ENCODE assay signal across 19 cellular contexts in genomic region chr9:95938724-95939123, GRCh38.
A peak's percentile ranks its signal among the peaks of the same experiment; 100 is the strongest.
DNase-seq lines count a peak whose midpoint lies in the region; ATAC-seq and TF ChIP-seq lines count a peak whose summit lies in the region.
"Had no signal": no experiment of that assay in that cellular context is flagged by ENCODE, and none has a peak within 500 bp of the region (broad histone marks: within the 10 kb centered on the region; RNA-seq: fewer than 3 reads in every experiment).

No MANE protein-coding gene starts in this region.

- H3K36me3 Mint-ChIP-seq in type B pancreatic cell = peaks cover 80% of the 10 kb centered on the region

- H3K27ac ChIP-seq in left ventricle myocardium inferior (replicated peaks) (no peak overlapping the region), RWPE1 (no peak overlapping the region), uterus (no peak overlapping the region)
- H3K27ac ChIP-seq: SJSA1 had no signal

- POLR2A ChIA-PET in RWPE1 (lab: Yijun Ruan, JAX; ENCODE audit: low non-redundant PET) = no interaction called here

- TF ChIP-seq CTCF in left ventricle myocardium inferior (IDR thresholded peaks at IDR 0.05; ENCODE audit: borderline replicate concordance) = peak; percentile 35
- TF ChIP-seq CTCF in RWPE1 (conservative IDR thresholded peaks at IDR 0.05; ENCODE audit: low read depth) = peak; percentile 34; the same call in 1 of the 2 replicates
- peak; percentile 3 for TF ChIP-seq CTCF in fibroblast of villous mesenchyme (IDR thresholded peaks at IDR 0.05; ENCODE audit: insufficient read depth, low read depth, low read length)
- TF ChIP-seq CTCF in type B pancreatic cell (conservative IDR thresholded peaks at IDR 0.05) = peak; percentile 52
- TF ChIP-seq CTCF in uterus (IDR thresholded peaks at IDR 0.05) = no peak

- CTCF ChIA-PET in RWPE1 (lab: Yijun Ruan, JAX) = interaction anchor here (0.6 kb wide), 1 partner anchor 82 kb away, joined by 5 read pairs; no protein-coding TSS in a partner anchor

- no peaks in the 10 kb centered on the region for H3K4me1 Mint-ChIP-seq in type B pancreatic cell (ENCODE audit: unreplicated experiment)

- intact Hi-C loops in left ventricle myocardium inferior (cut with micrococcal nuclease) (no loop called here), left ventricle myocardium superior (cut with micrococcal nuclease) (no loop called here), uterus (cut with DNase I; ENCODE audit: low total_unique reads) (no loop called here)

- peaks cover 13% of the 10 kb centered on the region for H3K9me3 Mint-ChIP-seq in type B pancreatic cell
- H3K9me3 Mint-ChIP-seq: GM23338 had no signal

- H3K4me1 ChIP-seq in left ventricle myocardium inferior = no peaks in the 10 kb centered on the region
- no peaks in the 10 kb centered on the region for H3K4me1 ChIP-seq in uterus

- no peaks in the 10 kb centered on the region for H3K27me3 Mint-ChIP-seq in type B pancreatic cell

- H3K27ac Mint-ChIP-seq in type B pancreatic cell = no peak overlapping the region

- no peak for DNase-seq in left ventricle myocardium inferior
- DNase-seq in left ventricle myocardium superior = no peak
- no peak for DNase-seq in RWPE1 (ENCODE audit: low spot score)
- no peak for DNase-seq in fibroblast of villous mesenchyme (ENCODE audit: low read depth)
- no peak for DNase-seq in type B pancreatic cell (ENCODE audit: extremely low spot score, unreplicated experiment)
- DNase-seq in uterus = no peak
- no peak for DNase-seq in occipital lobe (lab: John Stamatoyannopoulos, UW)
- no peak for DNase-seq in NCI-H2029 treated with DMSO at 0.1 percent for 48 hours (lab: John Stamatoyannopoulos, UW)
- DNase-seq: C1 segment of cervical spinal cord, DMS79 treated with DMSO at 0.1 percent for 48 hours, IMR-90, Karpas-422, MM.1S, NCI-H1105, NCI-H1694 treated with DMSO at 0.1 percent for 48 hours, NCI-H345, NCI-H526 had no signal

- no peak for ATAC-seq in left ventricle myocardium superior
- ATAC-seq: GM23338 had no signal

- H3K27me3 ChIP-seq in left ventricle myocardium inferior (ENCODE audit: low read depth) = no peaks in the 10 kb centered on the region
- H3K27me3 ChIP-seq in uterus = no peaks in the 10 kb centered on the region
- H3K27me3 ChIP-seq: SJSA1 had no signal

- H3K4me3 ChIP-seq in left ventricle myocardium inferior = no peak overlapping the region
- no peak overlapping the region for H3K4me3 ChIP-seq in fibroblast of villous mesenchyme (ENCODE audit: low read depth, low read length)
- H3K4me3 ChIP-seq in uterus = no peak overlapping the region
- H3K4me3 ChIP-seq: GM23338, SJSA1 had no signal

- peaks cover 28% of the 10 kb centered on the region for H3K9me3 ChIP-seq in left ventricle myocardium inferior (replicated peaks)
- H3K9me3 ChIP-seq in uterus = no peaks in the 10 kb centered on the region
- H3K9me3 ChIP-seq: SJSA1 had no signal

- H3K4me3 Mint-ChIP-seq in type B pancreatic cell = no peak overlapping the region
- H3K4me3 Mint-ChIP-seq: GM23338 had no signal

- H3K36me3 ChIP-seq in left ventricle myocardium inferior (peaks cover 86% of the 10 kb centered on the region), uterus (no peaks in the 10 kb centered on the region)

- TF ChIP-seq POLR2A in uterus (IDR thresholded peaks at IDR 0.05) = no peak

Comparison
In these comparisons a context has a peak if more than half of its experiments do, and no peak if none do; other contexts are left out.
1. CTCF ChIP-seq: peak in left ventricle myocardium inferior (single experiment), RWPE1 (single experiment), fibroblast of villous mesenchyme (single experiment) and type B pancreatic cell (single experiment); none in uterus (0 of 4).